ENCODE assay signal across 8 cellular contexts in the genomic region with DNA sequence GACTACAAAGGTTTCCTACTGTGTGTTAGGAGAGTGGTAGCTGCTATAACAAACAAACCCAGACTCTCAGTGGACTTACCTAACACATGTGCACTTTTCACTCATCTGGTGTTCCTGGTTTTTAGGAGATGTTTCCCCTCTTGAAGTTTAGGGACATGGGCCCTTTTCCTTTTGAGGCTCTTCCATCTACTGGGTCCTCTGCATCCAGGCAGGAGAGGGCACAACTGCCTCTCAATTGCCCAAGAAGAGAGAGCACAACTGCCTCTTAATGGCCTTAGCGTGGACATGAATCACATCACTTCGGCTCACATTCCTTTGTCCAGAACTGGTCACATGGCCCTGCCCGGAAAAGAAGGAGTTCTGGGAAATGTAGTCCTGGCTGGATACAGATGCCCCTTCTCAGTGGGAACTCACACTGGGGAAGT. TPM values are rescaled to one million over a fixed set of nuclear protein-coding genes. Genes with fewer than 3 reads are reported as not detected.
DNase-seq lines count a peak whose midpoint lies in the region; ATAC-seq and TF ChIP-seq lines count a peak whose summit lies in the region.

No MANE protein-coding gene starts in this region.

- no peak overlapping the region for H3K18ac ChIP-seq in neuronal stem cell (ENCODE audit: low read length)

- ATAC-seq in GM21390 (IDR thresholded peaks at IDR 0.05; ENCODE audit: unreplicated experiment): no peak

- no peak overlapping the region for H2BK120ac ChIP-seq in neuronal stem cell (ENCODE audit: low read depth, low read length)

- peaks cover 0 to 27% (median 0%) of the 10 kb centered on the region in 3 experiments for H3K27me3 ChIP-seq in neuronal stem cell (ENCODE audit: control insufficient read depth in 3 of 3, insufficient read depth in 3 of 3, low read depth in 1 of 3, low read length in 3 of 3)

- H3K23ac ChIP-seq in neuronal stem cell (ENCODE audit: low read depth, low read length, poor library complexity): no peak overlapping the region

- no peak overlapping the region for H3K14ac ChIP-seq in neuronal stem cell (ENCODE audit: low read length)

- peak overlapping the region in 1 of 2 donors; percentile 33 for H3K4me3 ChIP-seq in neuronal stem cell (ENCODE audit: low read length in 2 of 2)

- no peak for TF ChIP-seq CTCF in RWPE1 (conservative IDR thresholded peaks at IDR 0.05; ENCODE audit: low read depth)

- H3K4me2 ChIP-seq in neuronal stem cell (ENCODE audit: insufficient read depth, low read length, poor library complexity, severe bottlenecking): no peak overlapping the region

- no peak overlapping the region for H3K9ac ChIP-seq in neuronal stem cell (ENCODE audit: low read depth, low read length, poor library complexity)

- CTCF ChIA-PET in RWPE1 (lab: Yijun Ruan, JAX): interaction anchor here (0.6 kb wide), 1 partner anchor 17 kb away, joined by 3 read pairs; no protein-coding TSS in a partner anchor

- no peak overlapping the region for H2AK5ac ChIP-seq in neuronal stem cell (ENCODE audit: low read depth, low read length)

- WGBS in neuronal stem cell (ENCODE audit: extremely low coverage in 2 of 2, insufficient read length in 2 of 2, insufficient replicate concordance in 1 of 2), 2 donors: no CpG with 5 or more reads among the region's 3 CpGs

- no peaks in the 10 kb centered on the region for H3K79me1 ChIP-seq in neuronal stem cell (ENCODE audit: low read depth, low read length)

- H3K4ac ChIP-seq in neuronal stem cell (ENCODE audit: low read length): no peak overlapping the region

- H2BK15ac ChIP-seq in neuronal stem cell (ENCODE audit: low read length): no peak overlapping the region

- no peak overlapping the region for H4K8ac ChIP-seq in neuronal stem cell (ENCODE audit: low read depth, low read length)

- POLR2A ChIA-PET in RWPE1 (lab: Yijun Ruan, JAX; ENCODE audit: low non-redundant PET): interaction anchor here (1.2 kb wide), 1 partner anchor 10 kb away, joined by 5 read pairs; a partner anchor contains a TSS

- no peak overlapping the region for H2BK5ac ChIP-seq in neuronal stem cell (ENCODE audit: low read length)

- H2AFZ ChIP-seq in neuronal stem cell (ENCODE audit: low read length): peak overlapping the region; percentile 83

- no peak overlapping the region for H4K91ac ChIP-seq in neuronal stem cell (ENCODE audit: low read depth, low read length, poor library complexity)

- H3K4me1 ChIP-seq in neuronal stem cell (ENCODE audit: control insufficient read depth in 2 of 2, insufficient read depth in 1 of 2, low read depth in 1 of 2, low read length in 2 of 2): peaks cover 0 to 9% of the 10 kb centered on the region in 2 donors

- DNase-seq in H4 (ENCODE audit: low spot score): peak; percentile 63
- peak; percentile 35 for DNase-seq in RWPE1 (ENCODE audit: low spot score)
- DNase-seq in fibroblast of peridontal ligament (ENCODE audit: extremely low read depth): peak; percentile 37
- DNase-seq in neuronal stem cell (ENCODE audit: low spot score): no peak
- no peak for DNase-seq in activated gamma-delta T cell treated with Interleukin-2 at 50 U/mL for 16 hours
- no peak for DNase-seq in NCI-H187 treated with DMSO at 0.1 percent for 48 hours (lab: John Stamatoyannopoulos, UW)
- no peak for DNase-seq in epidermal melanocyte (ENCODE audit: insufficient read length, low spot score)

- H3K27ac ChIP-seq in RWPE1 (no peak overlapping the region), neuronal stem cell (replicated peaks; ENCODE audit: low read length) (no peak overlapping the region)

- H2BK12ac ChIP-seq in neuronal stem cell (ENCODE audit: low read length): no peak overlapping the region

- peaks cover 0 to 3% of the 10 kb centered on the region in 2 donors for H3K9me3 ChIP-seq in neuronal stem cell (replicated peaks in 1 of 2; ENCODE audit: control insufficient read depth in 2 of 2, insufficient read depth in 1 of 2, low read depth in 1 of 2, low read length in 2 of 2)

- H3K36me3 ChIP-seq in neuronal stem cell (replicated peaks in 1 of 2; ENCODE audit: control insufficient read depth in 2 of 2, insufficient read depth in 2 of 2, low read length in 2 of 2): no peaks in the 10 kb centered on the region

RNA-seq across cellular contexts. Expression of a gene that starts 9.8 kb away (rescaled TPM):
- total RNA-seq in H4 (2014; rRNA removed; shearing (Covaris generic)): 2.6 and 6.9 TPM in 2 replicates
- 12.5 TPM for polyA plus RNA-seq in neuronal stem cell (2013, experiment 1 of 2)
- 13.1 TPM for polyA plus RNA-seq in neuronal stem cell (2013, experiment 2 of 2)

Comparison
In these comparisons a context has a peak if more than half of its experiments do, and no peak if none do; other contexts are left out.
1. DNase-seq: peak in H4 (single experiment), RWPE1 (single experiment) and fibroblast of peridontal ligament (single experiment); none in neuronal stem cell (single experiment), activated gamma-delta T cell treated with Interleukin-2 at 50 U/mL for 16 hours (single experiment), NCI-H187 treated with DMSO at 0.1 percent for 48 hours (single experiment) and epidermal melanocyte (single experiment).